In the genomic region with DNA sequence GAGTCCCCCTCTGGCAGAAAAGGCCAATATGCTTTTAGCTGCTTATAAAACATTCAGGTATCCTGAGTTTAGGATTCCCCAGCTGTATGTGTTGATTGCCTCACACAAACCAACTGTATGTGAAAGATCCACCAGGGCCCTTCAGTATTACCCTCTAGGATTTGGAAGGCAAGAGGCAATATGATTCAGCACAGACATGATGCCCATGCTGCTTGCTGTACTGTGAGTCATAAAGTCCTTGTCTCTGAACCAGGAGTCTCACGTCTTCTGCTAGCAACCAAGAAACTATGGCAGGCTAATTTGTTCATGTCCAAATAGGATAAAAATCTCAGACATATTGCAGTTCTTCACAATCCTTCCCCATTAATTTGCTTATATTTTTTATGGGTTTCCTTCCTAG, we compare ENCODE assay signal across 14 cellular contexts.
DNase-seq lines count a peak whose midpoint lies in the region.
"Had no signal": no experiment of that assay in that cellular context is flagged by ENCODE, and none has a peak within 500 bp of the region (broad histone marks: within the 10 kb centered on the region; RNA-seq: fewer than 3 reads in every experiment).

No MANE protein-coding gene starts in this region.

- no peak overlapping the region for H3K23ac ChIP-seq in trophoblast cell (ENCODE audit: low read length)

- no peak overlapping the region for H3K4me2 ChIP-seq in trophoblast cell (ENCODE audit: low read length)

- DNase-seq in ELR (ENCODE audit: low read depth) = peak; percentile 30
- peak; percentile 7 for DNase-seq in RKO (ENCODE audit: low spot score)
- peak; percentile 41 for DNase-seq in epithelial cell of prostate (ENCODE audit: low read depth, low spot score)
- no peak for DNase-seq in trophoblast cell
- no peak for DNase-seq in HPDE6-E6E7 (ENCODE audit: extremely low spot score)
- no peak for DNase-seq in inferior parietal cortex (ENCODE audit: extremely low spot score)
- DNase-seq in HT-29 (ENCODE audit: low spot score) = no peak
- DNase-seq: CD4-positive, CD25-positive, alpha-beta regulatory T cell; GDM1; KG1; NCI-H1417 treated with DMSO at 0.1 percent for 48 hours; NCI-H2081; NCI-H526 treated with DMSO at 0.1 percent for 48 hours had no signal

- H3K9me3 ChIP-seq in trophoblast cell (ENCODE audit: insufficient read depth, low read depth, low read length) = no peaks in the 10 kb centered on the region

- no peaks in the 10 kb centered on the region for H3K27me3 ChIP-seq in trophoblast cell (ENCODE audit: insufficient read depth, low read length)

- peaks cover 0 to 1% of the 10 kb centered on the region in 2 experiments for H3K36me3 ChIP-seq in trophoblast cell (ENCODE audit: control insufficient read depth in 1 of 2, insufficient read depth in 2 of 2, low read length in 2 of 2)

- no CpG with 5 or more reads among the region's 1 CpG for whole genome bisulfite sequencing in trophoblast cell (ENCODE audit: extremely low coverage, insufficient coverage, insufficient read length)

- no peak overlapping the region for H3K4me3 ChIP-seq in trophoblast cell (ENCODE audit: low read depth, low read length)
- H3K4me3 ChIP-seq: SK-N-MC had no signal

- H2AFZ ChIP-seq in trophoblast cell (ENCODE audit: insufficient read depth, low read length, poor library complexity) = no peak overlapping the region

- H4K91ac ChIP-seq in trophoblast cell (ENCODE audit: low read depth, low read length) = peak overlapping the region; percentile 26

- H3K27ac ChIP-seq in epithelial cell of prostate = peak overlapping the region; percentile 49
- peak overlapping the region; percentile 10 for H3K27ac ChIP-seq in trophoblast cell (ENCODE audit: low read depth, low read length)
- H3K27ac ChIP-seq: SK-N-MC had no signal

- no peak overlapping the region for H4K8ac ChIP-seq in trophoblast cell (ENCODE audit: low read depth, low read length)

- H2BK12ac ChIP-seq in trophoblast cell (ENCODE audit: low read length) = no peak overlapping the region

- H3K4ac ChIP-seq in trophoblast cell (ENCODE audit: low read depth, low read length) = no peak overlapping the region

- H3K4me1 ChIP-seq in trophoblast cell (ENCODE audit: control insufficient read depth in 1 of 2, insufficient read depth in 2 of 2, low read length in 2 of 2) = peaks cover 2 to 5% of the 10 kb centered on the region in 2 experiments

- no peak overlapping the region for H3K9ac ChIP-seq in trophoblast cell (ENCODE audit: low read length)

- peak overlapping the region; percentile 57 for H2BK5ac ChIP-seq in trophoblast cell (ENCODE audit: low read depth, low read length, poor library complexity)

- peak overlapping the region; percentile 72 for H2BK120ac ChIP-seq in trophoblast cell (ENCODE audit: insufficient read depth, low read length, poor library complexity)

- H2AK5ac ChIP-seq in trophoblast cell (ENCODE audit: low read length) = no peak overlapping the region

- no peak overlapping the region for H4K12ac ChIP-seq in trophoblast cell (ENCODE audit: low read depth, low read length)

- H3K79me2 ChIP-seq in trophoblast cell (ENCODE audit: control insufficient read depth, insufficient read depth, low read length, poor library complexity) = no peaks in the 10 kb centered on the region

- no peak overlapping the region for H3K14ac ChIP-seq in trophoblast cell (ENCODE audit: low read length)

- no peak overlapping the region for H3K18ac ChIP-seq in trophoblast cell (ENCODE audit: low read length)

- H3K79me1 ChIP-seq in trophoblast cell (ENCODE audit: low read length) = peaks cover 2% of the 10 kb centered on the region

Comparison
In these comparisons a context has a peak if more than half of its experiments do, and no peak if none do; other contexts are left out.
1. DNase-seq: peak in ELR (single experiment), RKO (single experiment) and epithelial cell of prostate (single experiment); none in trophoblast cell (0 of 2), HPDE6-E6E7 (single experiment), inferior parietal cortex (single experiment) and HT-29 (single experiment).